In the genomic region with DNA sequence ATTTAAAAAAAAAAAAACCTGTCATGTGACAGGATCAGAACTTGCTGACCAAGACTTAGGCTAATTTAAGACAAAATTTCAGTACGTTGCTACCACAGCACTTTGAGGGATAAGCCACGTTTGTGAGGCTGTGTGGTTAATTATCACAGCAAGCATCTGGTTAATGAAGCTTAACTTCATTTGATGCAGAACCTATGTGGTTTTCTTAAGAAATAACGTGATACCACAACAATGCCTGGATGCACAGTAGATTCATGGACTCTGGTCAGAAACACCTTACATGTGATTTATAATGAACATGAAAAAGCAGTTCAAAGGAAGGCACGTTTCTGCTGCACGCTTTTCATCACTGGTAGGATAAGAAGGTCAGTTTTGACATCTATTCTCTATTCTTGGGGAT, we compare ENCODE assay signal across 39 cellular contexts. TPM values are rescaled to one million over a fixed set of nuclear protein-coding genes. Genes with fewer than 3 reads are reported as not detected.
"Had no signal": no experiment of that assay in that cellular context is flagged by ENCODE, and none has a peak within 500 bp of the region (broad histone marks: within the 10 kb centered on the region; RNA-seq: fewer than 3 reads in every experiment).

No MANE protein-coding gene starts in this region.

- ATAC-seq: activated CD8-positive, alpha-beta memory T cell treated with anti-CD3 and anti-CD28 coated beads, Interleukin-2, amount 10 ng/mL, durations not matched to agents 7 days and 5 days; Panc1; T-cell; T-helper 17 cell had no signal

- H3K27ac ChIP-seq: ascending aorta, cardiac muscle cell, SJSA1, VCaP had no signal

- DNase-seq: activated CD4-positive, alpha-beta memory T cell treated with anti-CD3 and anti-CD28 coated beads, Interleukin-2, amount 10 ng/mL, durations not matched to agents 7 days and 5 days; activated CD4-positive, alpha-beta T cell treated with anti-CD3 and anti-CD28 coated beads for 1 hour; activated CD4-positive, alpha-beta T cell treated with anti-CD3 and anti-CD28 coated beads for 48 hours; activated CD4-positive, CD25-positive, alpha-beta regulatory T cell; activated CD8-positive, alpha-beta memory T cell treated with anti-CD3 and anti-CD28 coated beads for 24 hours; activated CD8-positive, alpha-beta memory T cell treated with anti-CD3 and anti-CD28 coated beads, Interleukin-2, amount 10 ng/mL, durations not matched to agents 7 days and 5 days; activated CD8-positive, alpha-beta memory T cell treated with anti-CD3 and anti-CD28 coated beads, Interleukin-2, amount 50 U/mL, for 48 hours; activated effector memory CD4-positive, alpha-beta T cell treated with Interleukin-2 at 50 U/mL for 16 hours; activated naive CD4-positive, alpha-beta T cell treated with anti-CD3 and anti-CD28 coated beads, Interleukin-2, amount 50 U/mL, for 16 hours; activated naive CD8-positive, alpha-beta T cell treated with anti-CD3 and anti-CD28 coated beads for 36 hours; activated T-cell treated with anti-CD3 and anti-CD28 coated beads, Interleukin-2, amount 50 U/mL, for 48 hours; amygdala; Kasumi-1; KBM-7; MG63; NCI-H1092 treated with DMSO at 0.1 percent for 48 hours; NCI-H1417; NCI-H146; NCI-H187; NCI-H2029 treated with DMSO at 0.1 percent for 48 hours; NCI-H2107; NCI-H2171; NCI-H510A; NCI-H526; NCI-H748 treated with DMSO at 0.1 percent for 48 hours; SHP77; SK-N-SH; T-cell; T-helper 17 cell; T-helper 9 cell had no signal

- H3K27ac Mint-ChIP-seq: activated CD4-positive, alpha-beta memory T cell treated with anti-CD3 and anti-CD28 coated beads, Interleukin-2, amount 10 ng/mL, durations not matched to agents 7 days and 5 days; activated CD8-positive, alpha-beta memory T cell treated with anti-CD3 and anti-CD28 coated beads, Interleukin-2, amount 10 ng/mL, durations not matched to agents 7 days and 5 days; activated naive CD8-positive, alpha-beta T cell treated with anti-CD3 and anti-CD28 coated beads for 36 hours; T-cell; T-helper 17 cell had no signal

- H3K4me3 Mint-ChIP-seq: activated CD4-positive, alpha-beta memory T cell treated with anti-CD3 and anti-CD28 coated beads, Interleukin-2, amount 10 ng/mL, durations not matched to agents 7 days and 5 days; activated CD8-positive, alpha-beta memory T cell treated with anti-CD3 and anti-CD28 coated beads, Interleukin-2, amount 10 ng/mL, durations not matched to agents 7 days and 5 days; activated naive CD8-positive, alpha-beta T cell treated with anti-CD3 and anti-CD28 coated beads for 36 hours; central memory CD8-positive, alpha-beta T cell; T-cell; T-helper 17 cell had no signal

- H3K36me3 Mint-ChIP-seq: activated CD8-positive, alpha-beta memory T cell treated with anti-CD3 and anti-CD28 coated beads, Interleukin-2, amount 10 ng/mL, durations not matched to agents 7 days and 5 days; activated naive CD8-positive, alpha-beta T cell treated with anti-CD3 and anti-CD28 coated beads for 36 hours; T-cell had no signal

- H3K4me2 ChIP-seq: SK-N-SH had no signal

- H3K4me3 ChIP-seq: ascending aorta, cardiac muscle cell, MG63, SJSA1 had no signal

- H3K4me1 Mint-ChIP-seq: activated naive CD8-positive, alpha-beta T cell treated with anti-CD3 and anti-CD28 coated beads for 36 hours; central memory CD8-positive, alpha-beta T cell; T-helper 17 cell had no signal

- H3K9me3 Mint-ChIP-seq: activated CD4-positive, alpha-beta memory T cell treated with anti-CD3 and anti-CD28 coated beads, Interleukin-2, amount 10 ng/mL, durations not matched to agents 7 days and 5 days; activated naive CD8-positive, alpha-beta T cell treated with anti-CD3 and anti-CD28 coated beads for 36 hours; central memory CD8-positive, alpha-beta T cell; T-cell had no signal

- H3K36me3 ChIP-seq: ascending aorta, cardiac muscle cell, MG63, SJSA1 had no signal

- H3K9me2 ChIP-seq: SK-N-SH had no signal

- H3K4me1 ChIP-seq: ascending aorta, SJSA1 had no signal

- H3K27me3 ChIP-seq: ascending aorta, cardiac muscle cell, MG63 had no signal

RNA-seq across cellular contexts. Expression of gene KRTAP8-1, which starts 5.8 kb away (rescaled TPM):
- total RNA-seq: activated CD4-positive, alpha-beta memory T cell treated with anti-CD3 and anti-CD28 coated beads, Interleukin-2, amount 10 ng/mL, durations not matched to agents 7 days and 5 days; activated CD8-positive, alpha-beta memory T cell treated with anti-CD3 and anti-CD28 coated beads, Interleukin-2, amount 10 ng/mL, durations not matched to agents 7 days and 5 days; activated naive CD8-positive, alpha-beta T cell treated with anti-CD3 and anti-CD28 coated beads for 36 hours; ascending aorta; cardiac muscle cell; chondrocyte; RPMI7951; SJSA1; T-cell; T-helper 17 cell had no signal
- polyA plus RNA-seq: adipose tissue, cardiac muscle cell, SK-N-SH had no signal

RNA-seq across cellular contexts. Expression of gene KRTAP7-1, which starts 10.7 kb away (rescaled TPM):
- total RNA-seq: activated CD4-positive, alpha-beta memory T cell treated with anti-CD3 and anti-CD28 coated beads, Interleukin-2, amount 10 ng/mL, durations not matched to agents 7 days and 5 days; activated CD8-positive, alpha-beta memory T cell treated with anti-CD3 and anti-CD28 coated beads, Interleukin-2, amount 10 ng/mL, durations not matched to agents 7 days and 5 days; activated naive CD8-positive, alpha-beta T cell treated with anti-CD3 and anti-CD28 coated beads for 36 hours; ascending aorta; cardiac muscle cell; chondrocyte; RPMI7951; SJSA1; T-cell; T-helper 17 cell had no signal
- polyA plus RNA-seq: adipose tissue, cardiac muscle cell, SK-N-SH had no signal
